Comparison of ENCODE assay signal across 8 cellular contexts in genomic region chr20:63178889-63179751, GRCh38. TPM values are rescaled to one million over a fixed set of nuclear protein-coding genes. Genes with fewer than 3 reads are reported as not detected.
DNase-seq lines count a peak whose midpoint lies in the region; ATAC-seq and TF ChIP-seq lines count a peak whose summit lies in the region.

No MANE protein-coding gene starts in this region.

- H4K20me1 ChIP-seq in OCI-LY7 (ENCODE audit: insufficient read depth, low read length) = no peaks in the 10 kb centered on the region

- WGBS in gastroesophageal sphincter (ENCODE audit: low coverage in 1 of 2), 2 donors = 0% methylated on average over 3 of the region's 74 CpGs; no CpG with 5 or more reads in 1 of the 2 donors
- 1% methylated on average over 41 of the region's 74 CpGs for WGBS in prostate gland

- no peak for TF ChIP-seq POLR2A in gastroesophageal sphincter (IDR thresholded peaks at IDR 0.05)
- no peak for TF ChIP-seq POLR2A in prostate gland (IDR thresholded peaks at IDR 0.05)

- intact Hi-C loops in OCI-LY7 (cut with micrococcal nuclease; ENCODE audit: unreplicated experiment) (no loop called here), prostate gland (cut with DNase I) (loop anchor here (5.0 kb wide), 1 partner anchor 122 kb away; no protein-coding TSS in a partner anchor)

- CTCF ChIA-PET in OCI-LY7 (lab: Charles Lee; ENCODE audit: unreplicated experiment) = no interaction called here

- no TSS peak for BruUV-seq in OCI-LY7 (replicated peaks; lab: Mats Ljungman, UMichigan)

- H3K27me3 ChIP-seq in gastroesophageal sphincter (peaks cover 100% of the 10 kb centered on the region), prostate gland (replicated peaks; ENCODE audit: insufficient read depth) (peaks cover 70% of the 10 kb centered on the region)

- TF ChIP-seq EP300 in gastroesophageal sphincter (IDR thresholded peaks at IDR 0.05) = no peak

- no peaks in the 10 kb centered on the region for H3K9me3 ChIP-seq in OCI-LY7 (ENCODE audit: low read length)
- no peaks in the 10 kb centered on the region for H3K9me3 ChIP-seq in gastroesophageal sphincter
- H3K9me3 ChIP-seq in prostate gland = no peaks in the 10 kb centered on the region

- H3K27ac ChIP-seq in OCI-LY7 (ENCODE audit: low read depth, low read length, poor library complexity, severe bottlenecking) = no peak overlapping the region
- H3K27ac ChIP-seq in gastroesophageal sphincter = no peak overlapping the region
- no peak overlapping the region for H3K27ac ChIP-seq in prostate gland

- no peaks in the 10 kb centered on the region for H3K36me3 ChIP-seq in OCI-LY7 (ENCODE audit: insufficient read depth, low read length)
- H3K36me3 ChIP-seq in gastroesophageal sphincter = no peaks in the 10 kb centered on the region
- no peaks in the 10 kb centered on the region for H3K36me3 ChIP-seq in prostate gland

- H3K79me2 ChIP-seq in OCI-LY7 (ENCODE audit: insufficient read depth, low read depth, low read length) = no peaks in the 10 kb centered on the region

- H3K4me3 ChIP-seq in HFF-Myc (replicated peaks; ENCODE audit: low read depth, low read length) (no peak overlapping the region), OCI-LY7 (ENCODE audit: low read depth, low read length, poor library complexity, severe bottlenecking) (no peak overlapping the region), gastroesophageal sphincter (peak overlapping the region in 1 of 2 donors; percentile 34), prostate gland (peak overlapping the region in 1 of 2 donors; percentile 17)

- peak; percentile 17 for ATAC-seq in gastroesophageal sphincter
- no peak for ATAC-seq in GM18907 (IDR thresholded peaks at IDR 0.05; ENCODE audit: unreplicated experiment)

- no peaks in the 10 kb centered on the region for H3K4me1 ChIP-seq in OCI-LY7 (ENCODE audit: insufficient read depth, low read length, poor library complexity, severe bottlenecking)
- peaks cover 0 to 54% (median 24%) of the 10 kb centered on the region in 3 donors for H3K4me1 ChIP-seq in gastroesophageal sphincter
- H3K4me1 ChIP-seq in prostate gland (replicated peaks) = peaks cover 8% of the 10 kb centered on the region

- TF ChIP-seq CTCF in HFF-Myc (IDR thresholded peaks at IDR 0.05; ENCODE audit: low read depth, low read length, missing control alignments) (peak; percentile 47), OCI-LY7 (conservative IDR thresholded peaks at IDR 0.05; ENCODE audit: low read length) (peak; percentile 74), gastroesophageal sphincter (IDR thresholded peaks at IDR 0.05) (peak in 3 of 4 experiments; percentile 21 to 77 (median 53)), prostate gland (IDR thresholded peaks at IDR 0.05) (peak; percentile 10 to 47 (median 41))

- DNase-seq in COR-L47 (lab: John Stamatoyannopoulos, UW) = peak; percentile 86
- DNase-seq in HFF-Myc (ENCODE audit: extremely low read depth, low read depth) = no peak
- DNase-seq in OCI-LY7 (ENCODE audit: low spot score) = peak; percentile 30
- DNase-seq in activated T-helper 1 cell treated with Interleukin-2 at 50 U/mL for 16 hours (ENCODE audit: low read depth) = peak; percentile 40
- DNase-seq in prostate gland (ENCODE audit: low spot score) = no peak
- DNase-seq in foreskin melanocyte = no peak

- H3K9me2 ChIP-seq in OCI-LY7 (ENCODE audit: insufficient read depth, low read length) = no peaks in the 10 kb centered on the region

- peak overlapping the region; percentile 37; the same call in 1 of the 2 replicates for H3K4me2 ChIP-seq in OCI-LY7 (ENCODE audit: low read length)

- POLR2A ChIA-PET in OCI-LY7 (lab: Charles Lee) = no interaction called here

- no peak overlapping the region for H2AFZ ChIP-seq in OCI-LY7 (ENCODE audit: low read length)

RNA-seq across cellular contexts. Expression of gene YTHDF1, which starts 36.8 kb away (rescaled TPM):
- total RNA-seq in OCI-LY7 (2014; rRNA removed; shearing (Covaris generic)) = 26.7 and 31.3 TPM in 2 replicates
- 42.3 and 42.7 TPM in 2 replicates for total RNA-seq in OCI-LY7 (2022)
- total RNA-seq in gastroesophageal sphincter = 10 to 100 TPM; 20.2 to 35.8 (median 34.2) TPM
- total RNA-seq in prostate gland = 10 to 100 TPM; 28.8 to 46.0 TPM

RNA-seq across cellular contexts. Expression of gene BIRC7, which starts 56.6 kb away (rescaled TPM):
- total RNA-seq in OCI-LY7 (2014; rRNA removed; shearing (Covaris generic)) = not detected in 2 replicates
- total RNA-seq in OCI-LY7 (2022) (0.39 and 0.42 TPM in 2 replicates), gastroesophageal sphincter (not detected), prostate gland (not detected)

Comparison
In these comparisons a context has a peak if more than half of its experiments do, and no peak if none do; other contexts are left out.
1. DNase-seq: peak in COR-L47 (single experiment), OCI-LY7 (single experiment) and activated T-helper 1 cell treated with Interleukin-2 at 50 U/mL for 16 hours (single experiment); none in HFF-Myc (single experiment), prostate gland (single experiment) and foreskin melanocyte (single experiment).
2. Peak in every context shown above with its lines, with median percentiles within 50 percentile points of each other: CTCF ChIP-seq.